In the genomic region with DNA sequence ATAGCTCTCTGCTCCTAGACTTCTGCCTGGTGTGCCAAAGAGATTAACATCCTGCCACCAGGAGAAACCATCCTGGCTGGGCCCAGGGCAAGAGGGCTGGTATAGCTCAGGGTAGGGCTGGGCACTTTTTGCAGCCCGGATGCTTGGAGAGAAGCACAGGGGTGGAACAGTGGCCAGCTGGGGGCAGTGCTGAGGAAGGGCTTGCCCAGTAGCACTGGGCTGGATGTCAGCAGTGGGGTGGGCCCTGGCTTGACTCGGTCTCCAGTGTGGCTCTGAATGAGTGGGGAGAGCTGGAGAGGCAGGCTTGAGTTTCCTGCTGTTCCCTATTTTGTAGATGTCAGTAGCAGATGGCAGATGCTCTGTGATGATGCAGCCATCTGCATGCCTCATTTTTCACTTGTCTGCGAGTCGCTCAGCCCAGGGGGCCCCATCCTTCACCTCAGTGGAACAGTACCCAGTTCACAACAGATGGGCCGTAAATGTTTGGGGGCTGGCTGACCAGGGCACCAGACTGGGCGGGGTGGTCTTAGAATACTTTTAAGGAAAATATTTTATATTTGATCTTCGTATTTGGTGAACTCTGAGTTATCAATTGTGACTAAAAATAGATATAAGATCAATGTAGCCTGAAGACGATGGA, we compare ENCODE assay signal across 9 cellular contexts. TPM values are rescaled to one million over a fixed set of nuclear protein-coding genes. Genes with fewer than 3 reads are reported as not detected.
A peak's percentile ranks its signal among the peaks of the same experiment; 100 is the strongest.
DNase-seq lines count a peak whose midpoint lies in the region; ATAC-seq and TF ChIP-seq lines count a peak whose summit lies in the region.
"Had no signal": no experiment of that assay in that cellular context is flagged by ENCODE, and none has a peak within 500 bp of the region (broad histone marks: within the 10 kb centered on the region; RNA-seq: fewer than 3 reads in every experiment).

No MANE protein-coding gene starts in this region.

- no peak overlapping the region for H2AFZ ChIP-seq in osteoblast (ENCODE audit: low read length)

- H3K9me3 Mint-ChIP-seq in effector memory CD8-positive, alpha-beta T cell, result no peaks in the 10 kb centered on the region
- H3K9me3 Mint-ChIP-seq: activated B cell treated with CpG ODN at 0.5 μM for 24 hours had no signal

- no peak overlapping the region for H3K4me3 Mint-ChIP-seq in effector memory CD8-positive, alpha-beta T cell
- H3K4me3 Mint-ChIP-seq: activated B cell treated with CpG ODN at 0.5 μM for 24 hours had no signal

- H4K20me1 ChIP-seq in osteoblast (ENCODE audit: insufficient read depth, low read length), result no peaks in the 10 kb centered on the region

- DNase-seq in HL-60 (ENCODE audit: low read depth in 1 of 2, low spot score in 1 of 2) (peak in 1 of 2 experiments; percentile 37), WERI-Rb-1 (peak; percentile 86), osteoblast (ENCODE audit: insufficient read length, low spot score, missing footprints) (no peak), NCI-H1105 (lab: John Stamatoyannopoulos, UW) (no peak), EL (no peak), RKO (ENCODE audit: low spot score) (no peak)
- peak in 2 of 3 experiments; percentile 8 to 26 for DNase-seq in effector memory CD8-positive, alpha-beta T cell
- DNase-seq: activated B cell treated with CpG ODN at 0.5 μM for 24 hours had no signal

- peak overlapping the region; percentile 8 to 36 for H3K27ac Mint-ChIP-seq in effector memory CD8-positive, alpha-beta T cell
- H3K27ac Mint-ChIP-seq: activated B cell treated with CpG ODN at 0.5 μM for 24 hours had no signal

- peak; percentile 66 for ATAC-seq in effector memory CD8-positive, alpha-beta T cell (replicated peaks)

- H3K27ac ChIP-seq in HL-60 (replicated peaks), result no peak overlapping the region
- H3K27ac ChIP-seq in WERI-Rb-1, result peak overlapping the region; percentile 55
- H3K27ac ChIP-seq in osteoblast (ENCODE audit: low read depth, low read length), result no peak overlapping the region
- H3K27ac ChIP-seq: neutrophil had no signal

- H3K9me3 ChIP-seq in WERI-Rb-1 (ENCODE audit: severe bottlenecking) (peaks cover 12% of the 10 kb centered on the region), osteoblast (ENCODE audit: low read depth, low read length) (no peaks in the 10 kb centered on the region)
- H3K9me3 ChIP-seq: neutrophil had no signal

- TF ChIP-seq CTCF in HL-60 (IDR thresholded peaks at IDR 0.05; ENCODE audit: insufficient read depth, low read length), result peak; percentile 11
- TF ChIP-seq CTCF in WERI-Rb-1 (IDR thresholded peaks at IDR 0.05; ENCODE audit: low read depth, low read length), result peak; percentile 98
- TF ChIP-seq CTCF in osteoblast (IDR thresholded peaks at IDR 0.05; ENCODE audit: extremely low read depth, low read depth, low read length), result peak; percentile 51

- no peak overlapping the region for H3K4me2 ChIP-seq in osteoblast (ENCODE audit: insufficient read depth, low read length)

- H3K4me3 ChIP-seq in HL-60 (replicated peaks; ENCODE audit: insufficient read depth, low read length), result no peak overlapping the region
- no peak overlapping the region for H3K4me3 ChIP-seq in WERI-Rb-1 (ENCODE audit: low read depth, low read length)
- H3K4me3 ChIP-seq in osteoblast (ENCODE audit: insufficient read depth, low read length), result no peak overlapping the region

- H3K36me3 ChIP-seq in WERI-Rb-1 (peaks cover 17% of the 10 kb centered on the region), osteoblast (ENCODE audit: insufficient read depth, low read length) (no peaks in the 10 kb centered on the region)

- peaks cover 21% of the 10 kb centered on the region for H3K36me3 Mint-ChIP-seq in effector memory CD8-positive, alpha-beta T cell (ENCODE audit: insufficient read depth)

- H3K4me1 ChIP-seq in osteoblast (ENCODE audit: insufficient read depth, low read length), result no peaks in the 10 kb centered on the region

- H3K79me2 ChIP-seq in osteoblast (ENCODE audit: insufficient read depth, low read length), result no peaks in the 10 kb centered on the region

- H3K27me3 ChIP-seq in HL-60 (ENCODE audit: insufficient read depth, poor library complexity, severe bottlenecking) (peaks cover 1% of the 10 kb centered on the region), WERI-Rb-1 (ENCODE audit: insufficient read depth, low read depth, severe bottlenecking) (no peaks in the 10 kb centered on the region), osteoblast (ENCODE audit: insufficient read depth, low read length) (peaks cover 19% of the 10 kb centered on the region)
- H3K27me3 ChIP-seq: neutrophil had no signal

- H3K27me3 Mint-ChIP-seq in effector memory CD8-positive, alpha-beta T cell, result peaks cover 11 to 19% of the 10 kb centered on the region in 2 donors

- no peaks in the 10 kb centered on the region for H3K4me1 Mint-ChIP-seq in effector memory CD8-positive, alpha-beta T cell (ENCODE audit: low read depth in 2 of 2)
- H3K4me1 Mint-ChIP-seq: activated B cell treated with CpG ODN at 0.5 μM for 24 hours had no signal

RNA-seq across cellular contexts. Expression of a gene that starts 56.4 kb away (rescaled TPM):
- total RNA-seq in osteoblast, result not detected in 2 replicates
- total RNA-seq: activated B cell treated with CpG ODN at 0.5 μM for 24 hours had no signal

Comparison
In these comparisons a context has a peak if more than half of its experiments do, and no peak if none do; other contexts are left out.
1. DNase-seq: peak in WERI-Rb-1 (single experiment) and effector memory CD8-positive, alpha-beta T cell (2 of 3); none in osteoblast (single experiment), NCI-H1105 (single experiment), EL (single experiment) and RKO (single experiment).
2. CTCF ChIP-seq: peak in every context shown above with its lines; median percentile 98 in WERI-Rb-1; 51 in osteoblast; 11 in HL-60.